ENCODE assay signal across 1 cellular context in the genomic region with DNA sequence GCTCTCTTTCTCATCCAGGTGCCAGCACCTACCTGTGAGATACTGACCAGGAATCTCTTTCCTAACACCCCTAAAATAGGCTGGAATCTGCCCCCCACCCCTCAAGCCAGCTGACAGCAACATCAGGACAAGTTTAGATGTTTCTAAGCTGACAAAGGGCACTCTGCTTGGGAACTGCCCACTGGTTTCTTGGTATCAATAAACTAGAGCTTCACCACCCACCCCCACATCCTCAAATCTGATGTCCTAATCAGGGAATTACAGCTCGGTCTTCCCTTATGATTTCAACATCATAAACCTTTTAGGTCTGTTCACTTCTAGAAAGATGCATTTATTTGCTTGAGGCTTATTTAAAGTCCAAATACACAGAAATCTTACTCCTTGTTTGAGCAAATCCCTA.
TF ChIP-seq lines count a peak whose summit lies in the region.

No MANE protein-coding gene starts in this region.

TF ChIP-seq in A549, 52 proteins besides CTCF, POLR2A, EP300 and RAD21 (continued from another document):
- no peak for TF ChIP-seq FOSL2 (IDR thresholded peaks at IDR 0.05)
- no peak for TF ChIP-seq FOSL2 (CRISPR knock-in tag; IDR thresholded peaks at IDR 0.05)
- TF ChIP-seq, protein P1, sequence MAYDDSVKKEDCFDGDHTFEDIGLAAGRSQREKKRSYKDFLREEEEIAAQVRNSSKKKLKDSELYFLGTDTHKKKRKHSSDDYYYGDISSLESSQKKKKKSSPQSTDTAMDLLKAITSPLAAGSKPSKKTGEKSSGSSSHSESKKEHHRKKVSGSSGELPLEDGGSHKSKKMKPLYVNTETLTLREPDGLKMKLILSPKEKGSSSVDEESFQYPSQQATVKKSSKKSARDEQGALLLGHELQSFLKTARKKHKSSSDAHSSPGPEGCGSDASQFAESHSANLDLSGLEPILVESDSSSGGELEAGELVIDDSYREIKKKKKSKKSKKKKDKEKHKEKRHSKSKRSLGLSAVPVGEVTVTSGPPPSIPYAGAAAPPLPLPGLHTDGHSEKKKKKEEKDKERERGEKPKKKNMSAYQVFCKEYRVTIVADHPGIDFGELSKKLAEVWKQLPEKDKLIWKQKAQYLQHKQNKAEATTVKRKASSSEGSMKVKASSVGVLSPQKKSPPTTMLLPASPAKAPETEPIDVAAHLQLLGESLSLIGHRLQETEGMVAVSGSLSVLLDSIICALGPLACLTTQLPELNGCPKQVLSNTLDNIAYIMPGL (CRISPR knock-in tag; IDR thresholded peaks at IDR 0.05; ENCODE audit: borderline replicate concordance): no peak
- no peak for TF ChIP-seq TP53 (CRISPR knock-in tag; IDR thresholded peaks at IDR 0.05)
- no peak for TF ChIP-seq NPAS2 (CRISPR knock-in tag; IDR thresholded peaks at IDR 0.05; ENCODE audit: borderline replicate concordance)
- TF ChIP-seq HOXA7 (CRISPR knock-in tag; IDR thresholded peaks at IDR 0.05): no peak
- no peak for TF ChIP-seq GATA3 (IDR thresholded peaks at IDR 0.05; ENCODE audit: borderline replicate concordance)
- TF ChIP-seq RNF2 (IDR thresholded peaks at IDR 0.05; ENCODE audit: borderline replicate concordance, low read depth): no peak
TF ChIP-seq in A549: peak in this region for 0.
